In genomic region chr9:120387257-120387999, GRCh38 we compare ENCODE assay signal across 1 cellular context.
TF ChIP-seq lines count a peak whose summit lies in the region.

No MANE protein-coding gene starts in this region.

TF ChIP-seq in HepG2, 621 proteins besides CTCF, POLR2A, EP300 and RAD21 (continued from another document and continues in another):
- no peak for TF ChIP-seq CSRNP1 (CRISPR knock-in tag; IDR thresholded peaks at IDR 0.05)
- no peak for TF ChIP-seq ZNF432 (CRISPR knock-in tag; IDR thresholded peaks at IDR 0.05; ENCODE audit: borderline replicate concordance)
- no peak for TF ChIP-seq TGIF2 (CRISPR knock-in tag; IDR thresholded peaks at IDR 0.05)
- peak; percentile 30; the same call in 1 of the 2 replicates for TF ChIP-seq IRF2 (CRISPR knock-in tag; IDR thresholded peaks at IDR 0.05)
- no peak for TF ChIP-seq TAF1 (CRISPR knock-in tag; IDR thresholded peaks at IDR 0.05)
- TF ChIP-seq, protein P1, sequence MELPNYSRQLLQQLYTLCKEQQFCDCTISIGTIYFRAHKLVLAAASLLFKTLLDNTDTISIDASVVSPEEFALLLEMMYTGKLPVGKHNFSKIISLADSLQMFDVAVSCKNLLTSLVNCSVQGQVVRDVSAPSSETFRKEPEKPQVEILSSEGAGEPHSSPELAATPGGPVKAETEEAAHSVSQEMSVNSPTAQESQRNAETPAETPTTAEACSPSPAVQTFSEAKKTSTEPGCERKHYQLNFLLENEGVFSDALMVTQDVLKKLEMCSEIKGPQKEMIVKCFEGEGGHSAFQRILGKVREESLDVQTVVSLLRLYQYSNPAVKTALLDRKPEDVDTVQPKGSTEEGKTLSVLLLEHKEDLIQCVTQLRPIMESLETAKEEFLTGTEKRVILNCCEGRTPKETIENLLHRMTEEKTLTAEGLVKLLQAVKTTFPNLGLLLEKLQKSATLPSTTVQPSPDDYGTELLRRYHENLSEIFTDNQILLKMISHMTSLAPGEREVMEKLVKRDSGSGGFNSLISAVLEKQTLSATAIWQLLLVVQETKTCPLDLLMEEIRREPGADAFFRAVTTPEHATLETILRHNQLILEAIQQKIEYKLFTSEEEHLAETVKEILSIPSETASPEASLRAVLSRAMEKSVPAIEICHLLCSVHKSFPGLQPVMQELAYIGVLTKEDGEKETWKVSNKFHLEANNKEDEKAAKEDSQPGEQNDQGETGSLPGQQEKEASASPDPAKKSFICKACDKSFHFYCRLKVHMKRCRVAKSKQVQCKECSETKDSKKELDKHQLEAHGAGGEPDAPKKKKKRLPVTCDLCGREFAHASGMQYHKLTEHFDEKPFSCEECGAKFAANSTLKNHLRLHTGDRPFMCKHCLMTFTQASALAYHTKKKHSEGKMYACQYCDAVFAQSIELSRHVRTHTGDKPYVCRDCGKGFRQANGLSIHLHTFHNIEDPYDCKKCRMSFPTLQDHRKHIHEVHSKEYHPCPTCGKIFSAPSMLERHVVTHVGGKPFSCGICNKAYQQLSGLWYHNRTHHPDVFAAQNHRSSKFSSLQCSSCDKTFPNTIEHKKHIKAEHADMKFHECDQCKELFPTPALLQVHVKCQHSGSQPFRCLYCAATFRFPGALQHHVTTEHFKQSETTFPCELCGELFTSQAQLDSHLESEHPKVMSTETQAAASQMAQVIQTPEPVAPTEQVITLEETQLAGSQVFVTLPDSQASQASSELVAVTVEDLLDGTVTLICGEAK (IDR thresholded peaks at IDR 0.05): no peak
- TF ChIP-seq, protein P1 (CRISPR knock-in tag; IDR thresholded peaks at IDR 0.05): no peak
- TF ChIP-seq SNAPC2 (CRISPR knock-in tag; IDR thresholded peaks at IDR 0.05): no peak
- TF ChIP-seq MTF2 (CRISPR knock-in tag; IDR thresholded peaks at IDR 0.05; ENCODE audit: borderline replicate concordance): no peak
- TF ChIP-seq ZNF354B (CRISPR knock-in tag; IDR thresholded peaks at IDR 0.05): no peak
- TF ChIP-seq ZNF768 (CRISPR knock-in tag; IDR thresholded peaks at IDR 0.05): no peak
- TF ChIP-seq ZNF615 (CRISPR knock-in tag; IDR thresholded peaks at IDR 0.05; ENCODE audit: borderline replicate concordance): no peak
- no peak for TF ChIP-seq MAZ (IDR thresholded peaks at IDR 0.05; ENCODE audit: borderline replicate concordance, low read depth, low read length)
- TF ChIP-seq MAZ (CRISPR knock-in tag; IDR thresholded peaks at IDR 0.05; ENCODE audit: low read depth): no peak
- TF ChIP-seq, protein P2, sequence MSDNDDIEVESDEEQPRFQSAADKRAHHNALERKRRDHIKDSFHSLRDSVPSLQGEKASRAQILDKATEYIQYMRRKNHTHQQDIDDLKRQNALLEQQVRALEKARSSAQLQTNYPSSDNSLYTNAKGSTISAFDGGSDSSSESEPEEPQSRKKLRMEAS (IDR thresholded peaks at IDR 0.05): no peak
- TF ChIP-seq ZNF136 (CRISPR knock-in tag; IDR thresholded peaks at IDR 0.05; ENCODE audit: low read depth): no peak
- TF ChIP-seq, protein P3, sequence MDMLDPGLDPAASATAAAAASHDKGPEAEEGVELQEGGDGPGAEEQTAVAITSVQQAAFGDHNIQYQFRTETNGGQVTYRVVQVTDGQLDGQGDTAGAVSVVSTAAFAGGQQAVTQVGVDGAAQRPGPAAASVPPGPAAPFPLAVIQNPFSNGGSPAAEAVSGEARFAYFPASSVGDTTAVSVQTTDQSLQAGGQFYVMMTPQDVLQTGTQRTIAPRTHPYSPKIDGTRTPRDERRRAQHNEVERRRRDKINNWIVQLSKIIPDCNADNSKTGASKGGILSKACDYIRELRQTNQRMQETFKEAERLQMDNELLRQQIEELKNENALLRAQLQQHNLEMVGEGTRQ (IDR thresholded peaks at IDR 0.05; ENCODE audit: low read depth, low read length): no peak
- TF ChIP-seq, protein P3 (CRISPR knock-in tag; IDR thresholded peaks at IDR 0.05; ENCODE audit: borderline replicate concordance): no peak
- no peak; the same call in 1 of the 2 replicates for TF ChIP-seq RCOR2 (CRISPR knock-in tag; IDR thresholded peaks at IDR 0.05)
- TF ChIP-seq ZNF549 (CRISPR knock-in tag; IDR thresholded peaks at IDR 0.05): no peak
- no peak for TF ChIP-seq NKX3-1 (CRISPR knock-in tag; IDR thresholded peaks at IDR 0.05)
- 0 out of 2 replicates have a peak, but pooled peaks have one; percentile 34 for TF ChIP-seq ZBTB7B (CRISPR knock-in tag; IDR thresholded peaks at IDR 0.05)
- no peak for TF ChIP-seq ZNF138 (CRISPR knock-in tag; IDR thresholded peaks at IDR 0.05; ENCODE audit: low read depth)
- peak; percentile 18; the same call in 1 of the 2 replicates for TF ChIP-seq PATZ1 (CRISPR knock-in tag; IDR thresholded peaks at IDR 0.05)
- TF ChIP-seq ARHGAP35 (CRISPR knock-in tag; IDR thresholded peaks at IDR 0.05; ENCODE audit: borderline replicate concordance): no peak
- no peak for TF ChIP-seq ZNF878 (CRISPR knock-in tag; IDR thresholded peaks at IDR 0.05)
- no peak for TF ChIP-seq ZNF552 (CRISPR knock-in tag; IDR thresholded peaks at IDR 0.05; ENCODE audit: borderline replicate concordance)
- no peak for TF ChIP-seq NFYB (CRISPR knock-in tag; IDR thresholded peaks at IDR 0.05)
- peak; percentile 74 for TF ChIP-seq ZNF331 (CRISPR knock-in tag; IDR thresholded peaks at IDR 0.05)
- 0 out of 2 replicates have a peak, but pooled peaks have one; percentile 11 for TF ChIP-seq PHF21A (CRISPR knock-in tag; IDR thresholded peaks at IDR 0.05)
- no peak for TF ChIP-seq ZNF17 (CRISPR knock-in tag; IDR thresholded peaks at IDR 0.05)
- TF ChIP-seq TMF1 (CRISPR knock-in tag; IDR thresholded peaks at IDR 0.05; ENCODE audit: low read depth): no peak
- no peak for TF ChIP-seq PRDM4 (CRISPR knock-in tag; IDR thresholded peaks at IDR 0.05; ENCODE audit: borderline replicate concordance)
- no peak for TF ChIP-seq SMAD9 (CRISPR knock-in tag; IDR thresholded peaks at IDR 0.05)
- no peak for TF ChIP-seq GFI1 (CRISPR knock-in tag; IDR thresholded peaks at IDR 0.05; ENCODE audit: borderline replicate concordance)
- TF ChIP-seq, protein P4, sequence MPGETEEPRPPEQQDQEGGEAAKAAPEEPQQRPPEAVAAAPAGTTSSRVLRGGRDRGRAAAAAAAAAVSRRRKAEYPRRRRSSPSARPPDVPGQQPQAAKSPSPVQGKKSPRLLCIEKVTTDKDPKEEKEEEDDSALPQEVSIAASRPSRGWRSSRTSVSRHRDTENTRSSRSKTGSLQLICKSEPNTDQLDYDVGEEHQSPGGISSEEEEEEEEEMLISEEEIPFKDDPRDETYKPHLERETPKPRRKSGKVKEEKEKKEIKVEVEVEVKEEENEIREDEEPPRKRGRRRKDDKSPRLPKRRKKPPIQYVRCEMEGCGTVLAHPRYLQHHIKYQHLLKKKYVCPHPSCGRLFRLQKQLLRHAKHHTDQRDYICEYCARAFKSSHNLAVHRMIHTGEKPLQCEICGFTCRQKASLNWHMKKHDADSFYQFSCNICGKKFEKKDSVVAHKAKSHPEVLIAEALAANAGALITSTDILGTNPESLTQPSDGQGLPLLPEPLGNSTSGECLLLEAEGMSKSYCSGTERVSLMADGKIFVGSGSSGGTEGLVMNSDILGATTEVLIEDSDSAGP (CRISPR knock-in tag; IDR thresholded peaks at IDR 0.05; ENCODE audit: borderline replicate concordance): no peak
- TF ChIP-seq, protein P5, sequence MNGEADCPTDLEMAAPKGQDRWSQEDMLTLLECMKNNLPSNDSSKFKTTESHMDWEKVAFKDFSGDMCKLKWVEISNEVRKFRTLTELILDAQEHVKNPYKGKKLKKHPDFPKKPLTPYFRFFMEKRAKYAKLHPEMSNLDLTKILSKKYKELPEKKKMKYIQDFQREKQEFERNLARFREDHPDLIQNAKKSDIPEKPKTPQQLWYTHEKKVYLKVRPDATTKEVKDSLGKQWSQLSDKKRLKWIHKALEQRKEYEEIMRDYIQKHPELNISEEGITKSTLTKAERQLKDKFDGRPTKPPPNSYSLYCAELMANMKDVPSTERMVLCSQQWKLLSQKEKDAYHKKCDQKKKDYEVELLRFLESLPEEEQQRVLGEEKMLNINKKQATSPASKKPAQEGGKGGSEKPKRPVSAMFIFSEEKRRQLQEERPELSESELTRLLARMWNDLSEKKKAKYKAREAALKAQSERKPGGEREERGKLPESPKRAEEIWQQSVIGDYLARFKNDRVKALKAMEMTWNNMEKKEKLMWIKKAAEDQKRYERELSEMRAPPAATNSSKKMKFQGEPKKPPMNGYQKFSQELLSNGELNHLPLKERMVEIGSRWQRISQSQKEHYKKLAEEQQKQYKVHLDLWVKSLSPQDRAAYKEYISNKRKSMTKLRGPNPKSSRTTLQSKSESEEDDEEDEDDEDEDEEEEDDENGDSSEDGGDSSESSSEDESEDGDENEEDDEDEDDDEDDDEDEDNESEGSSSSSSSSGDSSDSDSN (CRISPR knock-in tag; IDR thresholded peaks at IDR 0.05): peak; percentile 49
- 0 out of 2 replicates have a peak, but pooled peaks have one; percentile 5 for TF ChIP-seq POLR2G (IDR thresholded peaks at IDR 0.05; ENCODE audit: low read depth, low read length)
- TF ChIP-seq DNMT3B (CRISPR knock-in tag; conservative IDR thresholded peaks at IDR 0.05): no peak
